22 cellular contexts compared by ENCODE assay signal in genomic region chr12:123401753-123402683, GRCh38. TPM values are rescaled to one million over a fixed set of nuclear protein-coding genes. Genes with fewer than 3 reads are reported as not detected.
A peak's percentile ranks its signal among the peaks of the same experiment; 100 is the strongest.
DNase-seq lines count a peak whose midpoint lies in the region; ATAC-seq, FAIRE-seq and TF ChIP-seq lines count a peak whose summit lies in the region.
"Had no signal": no experiment of that assay in that cellular context is flagged by ENCODE, and none has a peak within 500 bp of the region (broad histone marks: within the 10 kb centered on the region; RNA-seq: fewer than 3 reads in every experiment).

No MANE protein-coding gene starts in this region.

- peaks cover 14% of the 10 kb centered on the region for H3K4me1 ChIP-seq in psoas muscle

- H3K27me3 ChIP-seq in psoas muscle (ENCODE audit: insufficient read depth in 3 of 3, low read length in 2 of 3), result no peaks in the 10 kb centered on the region

- peak; percentile 28 for DNase-seq in G401 (ENCODE audit: low spot score)
- peak; percentile 22 for DNase-seq in glutamatergic neuron
- no peak for DNase-seq in psoas muscle
- DNase-seq in HEK293T (ENCODE audit: extremely low spot score), result no peak
- no peak for DNase-seq in GM13976 (ENCODE audit: low spot score)
- DNase-seq in glomerular visceral epithelial cell (ENCODE audit: extremely low spot score), result no peak
- DNase-seq in HTR-8/SVneo (ENCODE audit: insufficient read length, low spot score), result no peak
- DNase-seq: effector CD8-positive, alpha-beta T cell; Karpas-422; NCI-H1092; NCI-H2081 treated with DMSO at 0.1 percent for 48 hours; NCI-H69; SIG-M5; stimulated activated naive CD4-positive, alpha-beta T cell had no signal

- ATAC-seq in activated T-helper 17 cell treated with anti-CD3 and anti-CD28 coated beads, Interleukin-2, amount 50 U/mL, for 72 hours (replicated peaks), result peak; percentile 9
- peak in 3 of 4 donors; percentile 15 to 51 (median 34) for ATAC-seq in psoas muscle
- ATAC-seq: activated CD4-positive, CD25-positive, alpha-beta regulatory T cell treated with anti-CD3 and anti-CD28 coated beads, Interleukin-2, amount 50 U/mL, for 24 hours; HCT116 had no signal

- peaks cover 84% of the 10 kb centered on the region for H3K36me3 Mint-ChIP-seq in activated T-helper 17 cell treated with anti-CD3 and anti-CD28 coated beads, Interleukin-2, amount 50 U/mL, for 72 hours (ENCODE audit: low read depth)
- H3K36me3 Mint-ChIP-seq in glutamatergic neuron (ENCODE audit: unreplicated experiment), result peaks cover 4% of the 10 kb centered on the region

- H3K27ac ChIP-seq in psoas muscle, result no peak overlapping the region

- no peaks in the 10 kb centered on the region for H3K9me3 Mint-ChIP-seq in activated T-helper 17 cell treated with anti-CD3 and anti-CD28 coated beads, Interleukin-2, amount 50 U/mL, for 72 hours
- no peaks in the 10 kb centered on the region for H3K9me3 Mint-ChIP-seq in glutamatergic neuron (ENCODE audit: unreplicated experiment)
- H3K9me3 Mint-ChIP-seq: activated T-helper 2 cell treated with anti-CD3 and anti-CD28 coated beads, Interferon-gamma antibody, Interleukin-2, Interleukin-4, amounts not matched to agents 10 μg/mL and 5 μg/mL and 100 μg/mL, durations not matched to agents 14 hours and 24 hours and 36 hours; memory B cell; neural crest cell had no signal

- CTCF ChIA-PET in HEK293T (lab: Yijun Ruan, JAX), result no interaction called here

- peaks cover 8% of the 10 kb centered on the region for H3K4me1 Mint-ChIP-seq in activated T-helper 17 cell treated with anti-CD3 and anti-CD28 coated beads, Interleukin-2, amount 50 U/mL, for 72 hours
- no peaks in the 10 kb centered on the region for H3K4me1 Mint-ChIP-seq in glutamatergic neuron (ENCODE audit: low read depth, unreplicated experiment)
- H3K4me1 Mint-ChIP-seq: neural crest cell had no signal

- no peaks in the 10 kb centered on the region for H3K27me3 Mint-ChIP-seq in activated T-helper 17 cell treated with anti-CD3 and anti-CD28 coated beads, Interleukin-2, amount 50 U/mL, for 72 hours
- peaks cover 2% of the 10 kb centered on the region for H3K27me3 Mint-ChIP-seq in glutamatergic neuron (ENCODE audit: unreplicated experiment)
- H3K27me3 Mint-ChIP-seq: memory B cell had no signal

- no peak for TF ChIP-seq CTCF in glutamatergic neuron (IDR thresholded peaks at IDR 0.05; ENCODE audit: partially characterized antibody, unreplicated experiment)
- TF ChIP-seq CTCF in psoas muscle (IDR thresholded peaks at IDR 0.05), result no peak
- no peak for TF ChIP-seq CTCF in GM13976 (IDR thresholded peaks at IDR 0.05; ENCODE audit: borderline replicate concordance, control extremely low read depth, extremely low read depth, insufficient read depth, missing control alignments)

- intact Hi-C loops in psoas muscle (cut with DNase I), result no loop called here

- no peak for FAIRE-seq in HTR-8/SVneo (lab: Jason Lieb, UNC)
- FAIRE-seq: bronchial epithelial cell, urothelium cell line had no signal

- H3K4me3 Mint-ChIP-seq in activated T-helper 17 cell treated with anti-CD3 and anti-CD28 coated beads, Interleukin-2, amount 50 U/mL, for 72 hours, result no peak overlapping the region
- no peak overlapping the region for H3K4me3 Mint-ChIP-seq in glutamatergic neuron (ENCODE audit: unreplicated experiment)
- H3K4me3 Mint-ChIP-seq: memory B cell, neural crest cell had no signal

- H3K36me3 ChIP-seq in psoas muscle (ENCODE audit: insufficient read depth in 1 of 2, low read depth in 1 of 2), result peaks cover 6 to 75% of the 10 kb centered on the region in 2 donors

- H3K9me3 ChIP-seq in psoas muscle, result no peaks in the 10 kb centered on the region

- POLR2A ChIA-PET in HEK293T (lab: Yijun Ruan, JAX), result no interaction called here

- WGBS in psoas muscle, 3 donors, result 78 to 82% (median 78%) methylated on average over 15 of the region's 15 CpGs

- no peak overlapping the region for H3K4me3 ChIP-seq in psoas muscle

- peak overlapping the region; percentile 88 for H3K27ac Mint-ChIP-seq in activated T-helper 17 cell treated with anti-CD3 and anti-CD28 coated beads, Interleukin-2, amount 50 U/mL, for 72 hours
- peak overlapping the region; percentile 22 for H3K27ac Mint-ChIP-seq in glutamatergic neuron (ENCODE audit: unreplicated experiment)
- H3K27ac Mint-ChIP-seq: activated T-helper 2 cell treated with anti-CD3 and anti-CD28 coated beads, Interferon-gamma antibody, Interleukin-2, Interleukin-4, amounts not matched to agents 10 μg/mL and 5 μg/mL and 100 μg/mL, durations not matched to agents 14 hours and 24 hours and 36 hours; memory B cell had no signal

- in situ Hi-C loops in G401 (cut with HindIII; ENCODE audit: low sequenced_read_pairs) (no loop called here), GM13976 (cut with MboI; ENCODE audit: low sequenced_read_pairs, unreplicated experiment) (no loop called here)

TF ChIP-seq in HEK293T, 16 proteins besides CTCF, POLR2A, EP300 and RAD21:
- no peak for TF ChIP-seq L3MBTL2 (conservative IDR thresholded peaks at IDR 0.05)
- TF ChIP-seq NFRKB (IDR thresholded peaks at IDR 0.05), result no peak
- TF ChIP-seq ZNF384 (IDR thresholded peaks at IDR 0.05), result no peak
- TF ChIP-seq SUZ12 (IDR thresholded peaks at IDR 0.05), result no peak
- no peak for TF ChIP-seq HDGF (IDR thresholded peaks at IDR 0.05; ENCODE audit: borderline replicate concordance)
- no peak for TF ChIP-seq TARDBP (IDR thresholded peaks at IDR 0.05)
- no peak for TF ChIP-seq BHLHE40 (IDR thresholded peaks at IDR 0.05; ENCODE audit: borderline replicate concordance)

RNA-seq across cellular contexts. Expression of gene KMT5A, which starts 18.1 kb away (rescaled TPM):
- 24.1 and 58.2 TPM in 2 replicates for total RNA-seq in G401 (2014; rRNA removed; shearing (Covaris generic))
- 10 to 100 TPM; 48.9 to 67.2 TPM for total RNA-seq in activated T-helper 17 cell treated with anti-CD3 and anti-CD28 coated beads, Interleukin-2, amount 50 U/mL, for 72 hours
- total RNA-seq in glutamatergic neuron (ENCODE audit: unreplicated experiment) (53.6 TPM), psoas muscle (10 to 100 TPM; 15.6 to 29.0 (median 22.0) TPM)
- 10 to 100 TPM; 10.0 to 29.0 (median 17.9) TPM for polyA plus RNA-seq in psoas muscle

RNA-seq across cellular contexts. Expression of gene RILPL2, which starts 34.5 kb away (rescaled TPM):
- 5.0 and 7.4 TPM in 2 replicates for total RNA-seq in G401 (2014; rRNA removed; shearing (Covaris generic))
- total RNA-seq in activated T-helper 17 cell treated with anti-CD3 and anti-CD28 coated beads, Interleukin-2, amount 50 U/mL, for 72 hours, result 10 to 100 TPM; 12.3 to 12.6 TPM
- 0.10 TPM for total RNA-seq in glutamatergic neuron (ENCODE audit: unreplicated experiment)
- total RNA-seq in psoas muscle, result 1 to 10 TPM in 3 of 4 donors, under 1 TPM in 1; 0.69 to 1.2 (median 1.1) TPM
- 1 to 10 TPM; 1.1 to 1.6 (median 1.2) TPM for polyA plus RNA-seq in psoas muscle

RNA-seq across cellular contexts. Expression of gene SBNO1, which starts 37.4 kb away (rescaled TPM):
- total RNA-seq in G401 (2014; rRNA removed; shearing (Covaris generic)), result 9.7 and 16.0 TPM in 2 replicates
- total RNA-seq in activated T-helper 17 cell treated with anti-CD3 and anti-CD28 coated beads, Interleukin-2, amount 50 U/mL, for 72 hours, result 10 to 100 TPM; 59.8 to 64.0 TPM
- 50.9 TPM for total RNA-seq in glutamatergic neuron (ENCODE audit: unreplicated experiment)
- 10 to 100 TPM; 29.3 to 37.5 (median 31.2) TPM for total RNA-seq in psoas muscle
- polyA plus RNA-seq in psoas muscle, result 10 to 100 TPM in 2 of 3 donors, 1 to 10 TPM in 1; 6.8 to 49.6 (median 15.0) TPM

RNA-seq across cellular contexts. Expression of gene SNRNP35, which starts 55.9 kb away (rescaled TPM):
- total RNA-seq in G401 (2014; rRNA removed; shearing (Covaris generic)), result 6.3 and 9.1 TPM in 2 replicates
- total RNA-seq in activated T-helper 17 cell treated with anti-CD3 and anti-CD28 coated beads, Interleukin-2, amount 50 U/mL, for 72 hours, result 10 to 100 TPM; 23.5 to 31.4 TPM
- 33.1 TPM for total RNA-seq in glutamatergic neuron (ENCODE audit: unreplicated experiment)
- total RNA-seq in psoas muscle, result 10 to 100 TPM; 19.8 to 35.1 (median 25.5) TPM
- polyA plus RNA-seq in psoas muscle, result 10 to 100 TPM; 31.7 to 44.0 (median 42.6) TPM

Comparison
In these comparisons a context has a peak if more than half of its experiments do, and no peak if none do; other contexts are left out.
1. DNase-seq: peak in G401 (single experiment) and glutamatergic neuron (single experiment); none in psoas muscle (0 of 2), HEK293T (single experiment), GM13976 (single experiment), glomerular visceral epithelial cell (single experiment) and HTR-8/SVneo (single experiment).